ENCODE assay signal across 18 cellular contexts in the genomic region with DNA sequence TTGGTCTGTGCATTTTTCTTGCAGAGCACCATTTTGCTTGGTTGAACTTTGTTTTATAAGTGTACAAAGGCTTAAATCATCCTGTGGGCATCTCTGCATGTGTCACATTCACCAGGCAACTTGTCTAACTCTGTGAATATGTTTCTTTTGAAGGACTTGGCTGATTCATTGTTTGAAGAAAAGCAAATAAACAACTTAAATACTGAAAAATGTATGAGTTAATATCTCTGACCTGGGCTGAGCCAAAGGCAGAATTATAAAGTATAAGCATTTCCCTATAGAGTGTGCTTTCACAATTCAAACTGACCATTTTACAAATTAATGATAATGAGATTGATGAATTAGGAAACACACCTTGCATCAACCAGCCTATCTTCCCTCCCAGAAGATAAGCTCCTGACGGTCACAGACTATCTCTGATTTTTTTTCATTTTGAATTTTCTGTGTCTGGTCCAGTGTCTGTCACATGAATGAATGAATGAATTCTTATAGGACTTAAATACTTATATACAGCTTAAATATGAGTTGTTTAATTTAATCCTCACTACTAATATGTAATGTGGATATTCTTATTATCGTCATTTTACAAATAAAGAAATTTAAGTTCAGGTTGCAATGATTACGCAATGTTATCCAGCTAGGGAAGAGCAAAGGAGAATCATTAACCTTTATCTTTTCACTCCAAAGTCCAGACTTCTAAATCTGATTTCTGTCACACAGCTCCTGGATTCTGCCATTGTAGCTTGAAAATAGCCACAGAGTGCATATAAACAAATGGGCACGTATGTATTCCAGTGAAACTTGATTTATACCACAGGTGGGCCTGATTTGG.
A peak's percentile ranks its signal among the peaks of the same experiment; 100 is the strongest.
DNase-seq lines count a peak whose midpoint lies in the region; TF ChIP-seq lines count a peak whose summit lies in the region.
"Had no signal": no experiment of that assay in that cellular context is flagged by ENCODE, and none has a peak within 500 bp of the region (broad histone marks: within the 10 kb centered on the region; RNA-seq: fewer than 3 reads in every experiment).

No MANE protein-coding gene starts in this region.

- peak; percentile 10 for DNase-seq in astrocyte of the spinal cord (ENCODE audit: low read depth, low spot score)
- peak; percentile 4 to 30 for DNase-seq in foreskin fibroblast
- peak; percentile 35 for DNase-seq in smooth muscle cell of the brain vasculature (ENCODE audit: low read depth, low spot score)
- DNase-seq in ureter (ENCODE audit: low spot score), result no peak
- no peak for DNase-seq in NCI-H524 (lab: John Stamatoyannopoulos, UW)
- DNase-seq in prostate gland (ENCODE audit: low spot score), result no peak
- DNase-seq in NCI-H510A treated with DMSO at 0.1 percent for 48 hours (lab: John Stamatoyannopoulos, UW), result no peak
- DNase-seq: activated CD4-positive, alpha-beta T cell treated with anti-CD3 and anti-CD28 coated beads, Interleukin-2, amount 50 U/mL, for 4 hours; activated naive CD4-positive, alpha-beta T cell treated with anti-CD3 and anti-CD28 coated beads for 36 hours; activated T-cell treated with anti-CD3 and anti-CD28 coated beads for 4 hours; left cardiac atrium; NCI-H1436 treated with DMSO at 0.1 percent for 48 hours; NCI-H226; right cardiac atrium; stimulated activated CD4-positive, alpha-beta T cell treated with anti-CD3 and anti-CD28 coated beads, Interleukin-4, amount 100 ng/mL, for 1 hour; T-helper 1 cell had no signal

- WGBS in prostate gland, result 77% methylated on average over 4 of the region's 4 CpGs

- intact Hi-C loops in prostate gland (cut with DNase I), result loop anchor here (10.0 kb wide), 1 partner anchor 100 kb away; no protein-coding TSS in a partner anchor

- TF ChIP-seq CTCF in HEK293 (tag by site-specific recombination; IDR thresholded peaks at IDR 0.05) (no peak), astrocyte of the spinal cord (IDR thresholded peaks at IDR 0.05; ENCODE audit: low read depth, low read length) (no peak), foreskin fibroblast (IDR thresholded peaks at IDR 0.05; ENCODE audit: low read depth, low read length) (no peak), prostate gland (IDR thresholded peaks at IDR 0.05) (no peak)

- POLR2A ChIA-PET in HEK293 (lab: Yijun Ruan, JAX), result no interaction called here

- H3K27me3 ChIP-seq in prostate gland (replicated peaks; ENCODE audit: insufficient read depth), result no peaks in the 10 kb centered on the region
- H3K27me3 ChIP-seq: neutrophil had no signal

- CTCF ChIA-PET in HEK293 (lab: Yijun Ruan, JAX), result interaction anchor here (0.6 to 0.9 kb wide), 2 partner anchors 177 to 225 kb away, joined by 3 read pairs; no protein-coding TSS in a partner anchor

- TF ChIP-seq POLR2A in prostate gland (IDR thresholded peaks at IDR 0.05), result no peak

- in situ Hi-C loops in astrocyte of the spinal cord (cut with HindIII; ENCODE audit: low sequenced_read_pairs), result no loop called here

- no peak overlapping the region for H3K4me3 ChIP-seq in HEK293 (ENCODE audit: low read depth, low read length)
- no peak overlapping the region for H3K4me3 ChIP-seq in astrocyte of the spinal cord (ENCODE audit: low read depth, low read length)
- no peak overlapping the region for H3K4me3 ChIP-seq in foreskin fibroblast (ENCODE audit: low read depth in 1 of 2, low read length in 2 of 2)
- no peak overlapping the region for H3K4me3 ChIP-seq in prostate gland

- H3K27ac ChIP-seq in HEK293 (ENCODE audit: extremely low read depth, low read depth, low read length) (no peak overlapping the region), prostate gland (no peak overlapping the region)
- H3K27ac ChIP-seq: neutrophil had no signal

- H3K4me1 ChIP-seq in HEK293 (ENCODE audit: control insufficient read depth, insufficient read depth, low read length) (no peaks in the 10 kb centered on the region), prostate gland (replicated peaks) (no peaks in the 10 kb centered on the region)

- H3K9me3 ChIP-seq in HEK293 (ENCODE audit: control insufficient read depth, insufficient read depth, low read depth, low read length), result no peaks in the 10 kb centered on the region
- H3K9me3 ChIP-seq in prostate gland, result no peaks in the 10 kb centered on the region
- H3K9me3 ChIP-seq: neutrophil had no signal

- no peaks in the 10 kb centered on the region for H3K36me3 ChIP-seq in HEK293 (ENCODE audit: control insufficient read depth in 2 of 2, insufficient read depth in 1 of 2, low read length in 2 of 2)
- no peaks in the 10 kb centered on the region for H3K36me3 ChIP-seq in prostate gland
- H3K36me3 ChIP-seq: neutrophil had no signal

TF ChIP-seq in HEK293, 187 proteins besides CTCF, POLR2A, EP300 and RAD21:
- no peak for TF ChIP-seq ZNF747 (tag by site-specific recombination; IDR thresholded peaks at IDR 0.05)
- TF ChIP-seq GLIS1 (tag by site-specific recombination; IDR thresholded peaks at IDR 0.05), result peak; percentile 43

Comparison
In these comparisons a context has a peak if more than half of its experiments do, and no peak if none do; other contexts are left out.
1. DNase-seq: peak in astrocyte of the spinal cord (single experiment), foreskin fibroblast (2 of 2) and smooth muscle cell of the brain vasculature (single experiment); none in ureter (single experiment), NCI-H524 (0 of 2), prostate gland (single experiment) and NCI-H510A treated with DMSO at 0.1 percent for 48 hours (single experiment).